ENCODE assay signal across 19 cellular contexts in genomic region chr1:175400811-175401210, GRCh38.
"Had no signal": no experiment of that assay in that cellular context is flagged by ENCODE, and none has a peak within 500 bp of the region (broad histone marks: within the 10 kb centered on the region; RNA-seq: fewer than 3 reads in every experiment).

No MANE protein-coding gene starts in this region.

- H3K9me3 ChIP-seq: adrenal gland, colonic mucosa, esophagus squamous epithelium, right atrium auricular region, testis, upper lobe of right lung had no signal

- ATAC-seq: activated CD4-positive, alpha-beta T cell treated with anti-CD3 and anti-CD28 coated beads for 36 hours; activated CD8-positive, alpha-beta memory T cell treated with anti-CD3 and anti-CD28 coated beads, Interleukin-2, amount 10 ng/mL, durations not matched to agents 7 days and 5 days; left ventricle myocardium superior; naive thymus-derived CD8-positive, alpha-beta T cell; T-helper 17 cell; upper lobe of right lung had no signal

- H3K27ac ChIP-seq: colonic mucosa, esophagus squamous epithelium, right atrium auricular region, testis, upper lobe of right lung had no signal

- H3K4me1 ChIP-seq: adrenal gland, colonic mucosa, esophagus squamous epithelium, right atrium auricular region, testis, upper lobe of right lung had no signal

- DNase-seq: activated CD4-positive, alpha-beta memory T cell treated with anti-CD3 and anti-CD28 coated beads for 36 hours; activated CD4-positive, alpha-beta T cell treated with anti-CD3 and anti-CD28 coated beads for 36 hours; activated CD8-positive, alpha-beta memory T cell treated with anti-CD3 and anti-CD28 coated beads, Interleukin-2, amount 10 ng/mL, durations not matched to agents 7 days and 5 days; activated naive CD4-positive, alpha-beta T cell treated with anti-CD3 and anti-CD28 coated beads, Interleukin-2, amount 50 U/mL, for 16 hours; activated T-cell treated with anti-CD3 and anti-CD28 coated beads, Interleukin-2, amount 50 U/mL, for 1 hour; adrenal gland; colonic mucosa; esophagus squamous epithelium; left ventricle myocardium superior; naive thymus-derived CD8-positive, alpha-beta T cell; posterior cingulate gyrus; small intestine; stimulated activated CD4-positive, alpha-beta T cell treated with anti-CD3 and anti-CD28 coated beads, Interleukin-4, amount 100 ng/mL, for 4 hours; stimulated activated CD8-positive, alpha-beta memory T cell treated with anti-CD3 and anti-CD28 coated beads, Interleukin-4, amount 100 ng/mL, for 48 hours; stimulated activated naive CD4-positive, alpha-beta T cell treated with Interleukin-2 at 50 U/mL for 16 hours; T-helper 17 cell; testis; upper lobe of right lung had no signal

- H3K36me3 ChIP-seq: adrenal gland, colonic mucosa, esophagus squamous epithelium, right atrium auricular region, upper lobe of right lung had no signal

- H3K27me3 ChIP-seq: adrenal gland, colonic mucosa, esophagus squamous epithelium, right atrium auricular region, testis, upper lobe of right lung had no signal

- H3K4me3 ChIP-seq: adrenal gland, colonic mucosa, esophagus squamous epithelium, right atrium auricular region, testis, upper lobe of right lung had no signal
